2 cellular contexts compared by ENCODE assay signal in genomic region chr12:124383028-124383427, GRCh38.
TF ChIP-seq lines count a peak whose summit lies in the region.

No MANE protein-coding gene starts in this region.

TF ChIP-seq in SK-N-SH, 30 proteins besides CTCF, POLR2A, EP300 and RAD21 (continued from another document):
- no peak for TF ChIP-seq REST (IDR thresholded peaks at IDR 0.05; ENCODE audit: low read depth, low read length)
- no peak for TF ChIP-seq POLR2AphosphoS5 (IDR thresholded peaks at IDR 0.05; ENCODE audit: low read depth, low read length)
- TF ChIP-seq CHD2 (IDR thresholded peaks at IDR 0.05; ENCODE audit: low read length, partially characterized antibody), result no peak
- no peak for TF ChIP-seq GABPA (IDR thresholded peaks at IDR 0.05; ENCODE audit: low read depth)
- TF ChIP-seq IRF3 (IDR thresholded peaks at IDR 0.05; ENCODE audit: low read depth, low read length), result no peak
- no peak for TF ChIP-seq FOXJ3 (CRISPR knock-in tag; IDR thresholded peaks at IDR 0.05)
- TF ChIP-seq TEAD4 (IDR thresholded peaks at IDR 0.05; ENCODE audit: borderline replicate concordance, insufficient read depth), result no peak
- TF ChIP-seq TCF12 (IDR thresholded peaks at IDR 0.05), result no peak
- no peak for TF ChIP-seq RXRA (IDR thresholded peaks at IDR 0.05; ENCODE audit: borderline replicate concordance, low read depth)
- no peak for TF ChIP-seq NFIC (IDR thresholded peaks at IDR 0.05; ENCODE audit: borderline replicate concordance)
- no peak for TF ChIP-seq GATA2 (CRISPR knock-in tag; IDR thresholded peaks at IDR 0.05)
- no peak for TF ChIP-seq RFX5 (IDR thresholded peaks at IDR 0.05; ENCODE audit: low read length)
- TF ChIP-seq RCOR1 (IDR thresholded peaks at IDR 0.05; ENCODE audit: low read length), result no peak
- TF ChIP-seq ELF1 (IDR thresholded peaks at IDR 0.05), result no peak

TF ChIP-seq in SK-N-SH treated with all-trans-retinoic acid at 6 μM for 48 hours, 23 proteins besides CTCF, POLR2A, EP300 and RAD21 (continued from another document):
- TF ChIP-seq, protein P1, sequence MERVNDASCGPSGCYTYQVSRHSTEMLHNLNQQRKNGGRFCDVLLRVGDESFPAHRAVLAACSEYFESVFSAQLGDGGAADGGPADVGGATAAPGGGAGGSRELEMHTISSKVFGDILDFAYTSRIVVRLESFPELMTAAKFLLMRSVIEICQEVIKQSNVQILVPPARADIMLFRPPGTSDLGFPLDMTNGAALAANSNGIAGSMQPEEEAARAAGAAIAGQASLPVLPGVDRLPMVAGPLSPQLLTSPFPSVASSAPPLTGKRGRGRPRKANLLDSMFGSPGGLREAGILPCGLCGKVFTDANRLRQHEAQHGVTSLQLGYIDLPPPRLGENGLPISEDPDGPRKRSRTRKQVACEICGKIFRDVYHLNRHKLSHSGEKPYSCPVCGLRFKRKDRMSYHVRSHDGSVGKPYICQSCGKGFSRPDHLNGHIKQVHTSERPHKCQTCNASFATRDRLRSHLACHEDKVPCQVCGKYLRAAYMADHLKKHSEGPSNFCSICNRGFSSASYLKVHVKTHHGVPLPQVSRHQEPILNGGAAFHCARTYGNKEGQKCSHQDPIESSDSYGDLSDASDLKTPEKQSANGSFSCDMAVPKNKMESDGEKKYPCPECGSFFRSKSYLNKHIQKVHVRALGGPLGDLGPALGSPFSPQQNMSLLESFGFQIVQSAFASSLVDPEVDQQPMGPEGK (CRISPR knock-in tag; IDR thresholded peaks at IDR 0.05; ENCODE audit: borderline replicate concordance), result no peak
- TF ChIP-seq ZNF8 (CRISPR knock-in tag; IDR thresholded peaks at IDR 0.05), result no peak
- no peak for TF ChIP-seq GLIS3 (CRISPR knock-in tag; IDR thresholded peaks at IDR 0.05)
- TF ChIP-seq, protein P2, sequence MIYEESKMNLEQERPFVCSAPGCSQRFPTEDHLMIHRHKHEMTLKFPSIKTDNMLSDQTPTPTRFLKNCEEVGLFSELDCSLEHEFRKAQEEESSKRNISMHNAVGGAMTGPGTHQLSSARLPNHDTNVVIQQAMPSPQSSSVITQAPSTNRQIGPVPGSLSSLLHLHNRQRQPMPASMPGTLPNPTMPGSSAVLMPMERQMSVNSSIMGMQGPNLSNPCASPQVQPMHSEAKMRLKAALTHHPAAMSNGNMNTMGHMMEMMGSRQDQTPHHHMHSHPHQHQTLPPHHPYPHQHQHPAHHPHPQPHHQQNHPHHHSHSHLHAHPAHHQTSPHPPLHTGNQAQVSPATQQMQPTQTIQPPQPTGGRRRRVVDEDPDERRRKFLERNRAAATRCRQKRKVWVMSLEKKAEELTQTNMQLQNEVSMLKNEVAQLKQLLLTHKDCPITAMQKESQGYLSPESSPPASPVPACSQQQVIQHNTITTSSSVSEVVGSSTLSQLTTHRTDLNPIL (CRISPR knock-in tag; IDR thresholded peaks at IDR 0.05; ENCODE audit: low read depth), result no peak
- TF ChIP-seq ZNF70 (CRISPR knock-in tag; IDR thresholded peaks at IDR 0.05), result no peak
- TF ChIP-seq BACH2 (CRISPR knock-in tag; IDR thresholded peaks at IDR 0.05; ENCODE audit: borderline replicate concordance), result no peak
- TF ChIP-seq TOX (CRISPR knock-in tag; IDR thresholded peaks at IDR 0.05; ENCODE audit: borderline replicate concordance), result no peak
- no peak for TF ChIP-seq CSDC2 (CRISPR knock-in tag; IDR thresholded peaks at IDR 0.05)
- no peak for TF ChIP-seq ISL1 (CRISPR knock-in tag; IDR thresholded peaks at IDR 0.05)
- TF ChIP-seq ZC3H10 (CRISPR knock-in tag; IDR thresholded peaks at IDR 0.05), result no peak
- TF ChIP-seq, protein P3, sequence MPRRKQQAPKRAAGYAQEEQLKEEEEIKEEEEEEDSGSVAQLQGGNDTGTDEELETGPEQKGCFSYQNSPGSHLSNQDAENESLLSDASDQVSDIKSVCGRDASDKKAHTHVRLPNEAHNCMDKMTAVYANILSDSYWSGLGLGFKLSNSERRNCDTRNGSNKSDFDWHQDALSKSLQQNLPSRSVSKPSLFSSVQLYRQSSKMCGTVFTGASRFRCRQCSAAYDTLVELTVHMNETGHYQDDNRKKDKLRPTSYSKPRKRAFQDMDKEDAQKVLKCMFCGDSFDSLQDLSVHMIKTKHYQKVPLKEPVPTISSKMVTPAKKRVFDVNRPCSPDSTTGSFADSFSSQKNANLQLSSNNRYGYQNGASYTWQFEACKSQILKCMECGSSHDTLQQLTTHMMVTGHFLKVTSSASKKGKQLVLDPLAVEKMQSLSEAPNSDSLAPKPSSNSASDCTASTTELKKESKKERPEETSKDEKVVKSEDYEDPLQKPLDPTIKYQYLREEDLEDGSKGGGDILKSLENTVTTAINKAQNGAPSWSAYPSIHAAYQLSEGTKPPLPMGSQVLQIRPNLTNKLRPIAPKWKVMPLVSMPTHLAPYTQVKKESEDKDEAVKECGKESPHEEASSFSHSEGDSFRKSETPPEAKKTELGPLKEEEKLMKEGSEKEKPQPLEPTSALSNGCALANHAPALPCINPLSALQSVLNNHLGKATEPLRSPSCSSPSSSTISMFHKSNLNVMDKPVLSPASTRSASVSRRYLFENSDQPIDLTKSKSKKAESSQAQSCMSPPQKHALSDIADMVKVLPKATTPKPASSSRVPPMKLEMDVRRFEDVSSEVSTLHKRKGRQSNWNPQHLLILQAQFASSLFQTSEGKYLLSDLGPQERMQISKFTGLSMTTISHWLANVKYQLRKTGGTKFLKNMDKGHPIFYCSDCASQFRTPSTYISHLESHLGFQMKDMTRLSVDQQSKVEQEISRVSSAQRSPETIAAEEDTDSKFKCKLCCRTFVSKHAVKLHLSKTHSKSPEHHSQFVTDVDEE (CRISPR knock-in tag; IDR thresholded peaks at IDR 0.05), result no peak
